Comparison of ENCODE assay signal across 26 cellular contexts in the genomic region with DNA sequence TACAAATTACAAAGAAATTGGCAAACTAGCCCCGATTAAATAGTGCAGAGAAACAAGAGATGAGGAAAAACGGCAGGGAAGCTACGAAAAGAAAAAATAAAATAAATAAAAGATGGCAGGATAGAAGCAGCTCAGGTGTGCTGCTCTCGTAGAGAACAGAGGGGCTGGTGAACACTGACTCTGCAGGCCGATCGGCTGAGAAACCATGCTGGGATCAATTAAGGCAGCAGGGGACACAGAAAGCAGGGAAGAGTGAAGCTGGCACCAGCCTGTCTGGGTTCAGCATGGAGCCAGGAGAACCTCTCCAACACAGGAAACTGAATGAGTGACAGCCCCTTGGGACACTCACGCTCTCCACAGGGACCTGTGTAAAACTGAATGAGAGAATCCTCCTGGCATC. TPM values are rescaled to one million over a fixed set of nuclear protein-coding genes. Genes with fewer than 3 reads are reported as not detected.
DNase-seq lines count a peak whose midpoint lies in the region; ATAC-seq and TF ChIP-seq lines count a peak whose summit lies in the region.
"Had no signal": no experiment of that assay in that cellular context is flagged by ENCODE, and none has a peak within 500 bp of the region (broad histone marks: within the 10 kb centered on the region; RNA-seq: fewer than 3 reads in every experiment).

No MANE protein-coding gene starts in this region.

- no peaks in the 10 kb centered on the region for H3K9me3 ChIP-seq in BE2C
- H3K9me3 ChIP-seq in KOPT-K1 (ENCODE audit: insufficient read depth, low read length, poor library complexity, severe bottlenecking) = peaks cover 25% of the 10 kb centered on the region
- 0 out of 2 replicates have a peak, but pooled peaks cover 7% of the 10 kb centered on the region for H3K9me3 ChIP-seq in SU-DHL-6 (ENCODE audit: insufficient read depth, low read length)
- peaks cover 0 to 5% (median 0%) of the 10 kb centered on the region in 3 donors for H3K9me3 ChIP-seq in gastroesophageal sphincter
- H3K9me3 ChIP-seq: A549, esophagus muscularis mucosa had no signal

- no peaks in the 10 kb centered on the region for H3K9me2 ChIP-seq in SU-DHL-6 (replicated peaks; ENCODE audit: insufficient read depth, low read length)

- no peak overlapping the region for H3K27ac Mint-ChIP-seq in activated T-helper 1 cell treated with anti-CD3 and anti-CD28 coated beads, Interleukin-12 subunit alpha, Interleukin-12 subunit beta, Interleukin-2, Interleukin-4 antibody, amounts not matched to agents 30 ng/mL and 10 ng/mL and 1 ng/mL, durations not matched to agents 14 hours and 24 hours and 36 hours
- H3K27ac Mint-ChIP-seq: brain; effector memory CD8-positive, alpha-beta T cell had no signal

- H3K36me3 ChIP-seq in BE2C (no peaks in the 10 kb centered on the region), KOPT-K1 (ENCODE audit: insufficient read depth, low read length) (no peaks in the 10 kb centered on the region), SU-DHL-6 (ENCODE audit: low read length) (no peaks in the 10 kb centered on the region), gastroesophageal sphincter (no peaks in the 10 kb centered on the region)
- H3K36me3 ChIP-seq: esophagus muscularis mucosa had no signal

- TF ChIP-seq CTCF in BE2C (IDR thresholded peaks at IDR 0.05; ENCODE audit: low read depth, low read length) = no peak
- TF ChIP-seq CTCF in SU-DHL-6 (IDR thresholded peaks at IDR 0.05; ENCODE audit: insufficient read depth, low read length, poor library complexity, severe bottlenecking) = no peak
- TF ChIP-seq CTCF in gastroesophageal sphincter (IDR thresholded peaks at IDR 0.05) = no peak

- DNase-seq in BE2C (peak; percentile 21), NCI-H2107 (lab: John Stamatoyannopoulos, UW) (peak; percentile 77), DMS 273 (lab: John Stamatoyannopoulos, UW; ENCODE audit: unreplicated experiment) (no peak)
- no peak for DNase-seq in activated T-helper 1 cell treated with anti-CD3 and anti-CD28 coated beads, Interleukin-12 subunit alpha, Interleukin-12 subunit beta, Interleukin-2, Interleukin-4 antibody, amounts not matched to agents 30 ng/mL and 10 ng/mL and 1 ng/mL, durations not matched to agents 14 hours and 24 hours and 36 hours (ENCODE audit: low spot score)
- DNase-seq: activated CD4-positive, alpha-beta T cell treated with anti-CD3 and anti-CD28 coated beads, Interleukin-2, amount 50 U/mL, for 4 hours; activated CD8-positive, alpha-beta memory T cell treated with anti-CD3 and anti-CD28 coated beads, Interleukin-2, amount 50 U/mL, for 48 hours; activated effector memory CD4-positive, alpha-beta T cell treated with Interleukin-2 at 50 U/mL for 16 hours; C1 segment of cervical spinal cord; effector memory CD8-positive, alpha-beta T cell; hypothalamus; NCI-H1105 had no signal

- H3K4me3 ChIP-seq in BE2C (ENCODE audit: low read depth, low read length) (no peak overlapping the region), SU-DHL-6 (ENCODE audit: insufficient read depth, low read length, poor library complexity, severe bottlenecking) (no peak overlapping the region), gastroesophageal sphincter (no peak overlapping the region)
- H3K4me3 ChIP-seq: A549, esophagus muscularis mucosa, GM12878 had no signal

- peaks cover 9% of the 10 kb centered on the region for H3K9me3 Mint-ChIP-seq in activated T-helper 1 cell treated with anti-CD3 and anti-CD28 coated beads, Interleukin-12 subunit alpha, Interleukin-12 subunit beta, Interleukin-2, Interleukin-4 antibody, amounts not matched to agents 30 ng/mL and 10 ng/mL and 1 ng/mL, durations not matched to agents 14 hours and 24 hours and 36 hours

- no peaks in the 10 kb centered on the region for H3K27me3 Mint-ChIP-seq in activated T-helper 1 cell treated with anti-CD3 and anti-CD28 coated beads, Interleukin-12 subunit alpha, Interleukin-12 subunit beta, Interleukin-2, Interleukin-4 antibody, amounts not matched to agents 30 ng/mL and 10 ng/mL and 1 ng/mL, durations not matched to agents 14 hours and 24 hours and 36 hours (ENCODE audit: insufficient read depth)
- H3K27me3 Mint-ChIP-seq: brain; effector memory CD8-positive, alpha-beta T cell had no signal

- no peak overlapping the region for H3K4me3 Mint-ChIP-seq in activated T-helper 1 cell treated with anti-CD3 and anti-CD28 coated beads, Interleukin-12 subunit alpha, Interleukin-12 subunit beta, Interleukin-2, Interleukin-4 antibody, amounts not matched to agents 30 ng/mL and 10 ng/mL and 1 ng/mL, durations not matched to agents 14 hours and 24 hours and 36 hours
- H3K4me3 Mint-ChIP-seq: brain; effector memory CD8-positive, alpha-beta T cell had no signal

- ATAC-seq in HG03039 (IDR thresholded peaks at IDR 0.05; ENCODE audit: unreplicated experiment) = no peak
- ATAC-seq in gastroesophageal sphincter = no peak
- ATAC-seq: A549; effector memory CD8-positive, alpha-beta T cell; GM12878; SK-N-SH treated with all-trans-retinoic acid at 6 μM for 48 hours had no signal

- no peaks in the 10 kb centered on the region for H3K27me3 ChIP-seq in BE2C
- H3K27me3 ChIP-seq in SU-DHL-6 (ENCODE audit: low read length) = no peaks in the 10 kb centered on the region
- no peaks in the 10 kb centered on the region for H3K27me3 ChIP-seq in gastroesophageal sphincter
- H3K27me3 ChIP-seq: esophagus muscularis mucosa had no signal

- no peak overlapping the region for H2AFZ ChIP-seq in SU-DHL-6 (ENCODE audit: low read depth, low read length, severe bottlenecking)

- H3K4me1 ChIP-seq in BE2C (peaks cover 4% of the 10 kb centered on the region; the same call in 1 of the 2 replicates), gastroesophageal sphincter (no peaks in the 10 kb centered on the region)
- H3K4me1 ChIP-seq: A549, esophagus muscularis mucosa had no signal

- H3K4me2 ChIP-seq in SU-DHL-6 (ENCODE audit: low read depth, low read length, poor library complexity, severe bottlenecking) = peak overlapping the region; percentile 19
- H3K4me2 ChIP-seq: A549, KMS-11 had no signal

- no peaks in the 10 kb centered on the region for H3F3A ChIP-seq in SU-DHL-6 (ENCODE audit: insufficient read depth)

- H3K27ac ChIP-seq in KOPT-K1 (ENCODE audit: low read depth, low read length, poor library complexity, severe bottlenecking) (peak overlapping the region; percentile 54), SU-DHL-6 (ENCODE audit: low read depth, low read length) (no peak overlapping the region), gastroesophageal sphincter (no peak overlapping the region)
- H3K27ac ChIP-seq: A549, esophagus muscularis mucosa, KMS-11 had no signal

- H3K9ac ChIP-seq in SU-DHL-6 (ENCODE audit: low read length) = no peak overlapping the region
- H3K9ac ChIP-seq: KMS-11 had no signal

- TF ChIP-seq EP300 in gastroesophageal sphincter (IDR thresholded peaks at IDR 0.05) = no peak

- 41 to 60% methylated on average over 7 of the region's 7 CpGs for WGBS in gastroesophageal sphincter (ENCODE audit: low coverage in 1 of 2), 2 donors

- no peaks in the 10 kb centered on the region for H3K79me2 ChIP-seq in SU-DHL-6 (ENCODE audit: insufficient read depth, low read length)

- no peaks in the 10 kb centered on the region for H3K36me3 Mint-ChIP-seq in activated T-helper 1 cell treated with anti-CD3 and anti-CD28 coated beads, Interleukin-12 subunit alpha, Interleukin-12 subunit beta, Interleukin-2, Interleukin-4 antibody, amounts not matched to agents 30 ng/mL and 10 ng/mL and 1 ng/mL, durations not matched to agents 14 hours and 24 hours and 36 hours (ENCODE audit: low read depth)
- H3K36me3 Mint-ChIP-seq: brain had no signal

- H3K4me1 Mint-ChIP-seq in activated T-helper 1 cell treated with anti-CD3 and anti-CD28 coated beads, Interleukin-12 subunit alpha, Interleukin-12 subunit beta, Interleukin-2, Interleukin-4 antibody, amounts not matched to agents 30 ng/mL and 10 ng/mL and 1 ng/mL, durations not matched to agents 14 hours and 24 hours and 36 hours (ENCODE audit: low read depth) = no peaks in the 10 kb centered on the region
- H3K4me1 Mint-ChIP-seq: brain had no signal

- no peaks in the 10 kb centered on the region for H4K20me1 ChIP-seq in SU-DHL-6 (ENCODE audit: low read depth, low read length)

- intact Hi-C loops in activated T-helper 1 cell treated with anti-CD3 and anti-CD28 coated beads, Interleukin-12 subunit alpha, Interleukin-12 subunit beta, Interleukin-2, Interleukin-4 antibody, amounts not matched to agents 30 ng/mL and 10 ng/mL and 1 ng/mL, durations not matched to agents 14 hours and 24 hours and 36 hours (cut with micrococcal nuclease) = no loop called here

- TF ChIP-seq POLR2A in gastroesophageal sphincter (IDR thresholded peaks at IDR 0.05) = no peak

RNA-seq across cellular contexts. Expression of a gene that starts 39.5 kb away (rescaled TPM):
- 2.1 TPM for polyA plus RNA-seq in BE2C (2012; ENCODE audit: insufficient read depth, insufficient read length, low read depth)
- total RNA-seq in gastroesophageal sphincter = not detected
- not detected in 2 replicates for total RNA-seq in activated T-helper 1 cell treated with anti-CD3 and anti-CD28 coated beads, Interleukin-12 subunit alpha, Interleukin-12 subunit beta, Interleukin-2, Interleukin-4 antibody, amounts not matched to agents 30 ng/mL and 10 ng/mL and 1 ng/mL, durations not matched to agents 14 hours and 24 hours and 36 hours
- total RNA-seq: esophagus muscularis mucosa, frontal cortex, GM12878, lower leg skin, posterior vena cava, subcutaneous adipose tissue had no signal
- polyA plus RNA-seq: keratinocyte had no signal

Comparison
In these comparisons a context has a peak if more than half of its experiments do, and no peak if none do; other contexts are left out.
1. DNase-seq: peak in BE2C (single experiment) and NCI-H2107 (single experiment); none in DMS 273 (single experiment) and activated T-helper 1 cell treated with anti-CD3 and anti-CD28 coated beads, Interleukin-12 subunit alpha, Interleukin-12 subunit beta, Interleukin-2, Interleukin-4 antibody, amounts not matched to agents 30 ng/mL and 10 ng/mL and 1 ng/mL, durations not matched to agents 14 hours and 24 hours and 36 hours (single experiment).